Comparison of ENCODE assay signal across 1 cellular context in genomic region chr3:29186131-29186599, GRCh38.
TF ChIP-seq lines count a peak whose summit lies in the region.

No MANE protein-coding gene starts in this region.

TF ChIP-seq in IMR-90, 13 proteins besides CTCF, POLR2A, EP300 and RAD21:
- TF ChIP-seq RCOR1 (IDR thresholded peaks at IDR 0.05; ENCODE audit: insufficient replicate concordance, low read length) (no peak), RFX5 (IDR thresholded peaks at IDR 0.05; ENCODE audit: low read depth, low read length) (no peak), MAZ (IDR thresholded peaks at IDR 0.05; ENCODE audit: borderline replicate concordance, low read depth, low read length) (no peak), CEBPB (IDR thresholded peaks at IDR 0.05; ENCODE audit: low read depth, low read length) (peak; percentile 60), FOS (IDR thresholded peaks at IDR 0.05; ENCODE audit: low read depth, low read length) (0 out of 2 replicates have a peak, but pooled peaks have one; percentile 27), CHD1 (IDR thresholded peaks at IDR 0.05; ENCODE audit: low read depth, low read length) (no peak), ELK1 (IDR thresholded peaks at IDR 0.05; ENCODE audit: borderline replicate concordance, low read depth, low read length) (no peak)
